ENCODE assay signal across 8 cellular contexts in the genomic region with DNA sequence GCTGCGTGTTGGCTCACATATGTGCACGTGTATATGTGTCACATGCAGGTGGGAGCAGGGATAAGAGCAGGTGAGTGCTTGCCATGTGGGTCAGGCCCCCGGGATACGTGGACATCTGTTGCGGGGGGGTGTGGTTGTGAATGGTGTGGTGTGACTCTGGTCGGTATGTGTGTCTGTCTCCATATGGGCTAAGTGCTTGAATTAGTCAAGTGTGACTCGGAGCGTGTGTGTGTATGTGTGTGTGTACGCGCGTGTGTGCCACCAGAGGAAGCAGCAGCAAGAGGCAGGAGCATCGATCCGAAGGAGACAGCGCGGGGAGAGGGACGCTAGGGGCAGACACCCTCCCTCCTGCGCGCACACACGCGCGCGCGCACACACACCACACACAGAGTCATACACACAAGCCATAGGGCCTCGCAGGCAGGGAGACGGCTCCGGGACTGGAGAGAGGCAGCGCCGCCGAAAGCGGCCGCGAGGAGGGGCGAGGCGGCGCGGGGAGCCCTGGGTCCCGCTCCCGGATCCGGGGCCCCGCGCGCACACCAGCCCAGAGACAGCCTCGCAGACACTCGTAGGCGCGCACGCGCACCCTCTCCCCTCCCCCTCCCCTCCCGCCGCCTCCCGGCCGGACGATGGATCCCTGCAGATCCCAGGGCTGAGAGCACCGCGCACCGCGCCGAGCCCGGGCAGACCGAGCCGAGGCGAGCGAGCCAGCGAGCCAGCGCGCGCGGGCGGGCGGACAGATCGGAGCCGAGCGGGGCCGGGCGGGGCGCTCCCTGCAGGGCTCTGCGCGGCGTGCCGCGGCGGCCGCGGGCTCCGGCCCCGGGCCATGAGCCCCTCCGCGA. TPM values are rescaled to one million over a fixed set of nuclear protein-coding genes. Genes with fewer than 3 reads are reported as not detected.
DNase-seq lines count a peak whose midpoint lies in the region; ATAC-seq and TF ChIP-seq lines count a peak whose summit lies in the region.

ASIC1 (plus strand) TSS at position 597 of the 842 bp plus-strand sequence. CDS start 1,171 bp downstream, outside the sequence.

- no peak for TF ChIP-seq EP300 in Ishikawa (IDR thresholded peaks at IDR 0.05; ENCODE audit: borderline replicate concordance)

- H3K36me3 ChIP-seq in SK-N-MC (ENCODE audit: insufficient read depth, low read length): no peaks in the 10 kb centered on the region
- H3K36me3 ChIP-seq in prostate gland: no peaks in the 10 kb centered on the region

- no peak within 1 kb of the TSS for H3K9ac ChIP-seq in SK-N-MC (ENCODE audit: insufficient read length)

- H3K27me3 ChIP-seq in prostate gland (replicated peaks; ENCODE audit: insufficient read depth): no peaks in the 10 kb centered on the region

- no peak for TF ChIP-seq RAD21 in Ishikawa (IDR thresholded peaks at IDR 0.05; ENCODE audit: low read depth)

- ATAC-seq in HG03520 (IDR thresholded peaks at IDR 0.05; ENCODE audit: unreplicated experiment): no peak

- TF ChIP-seq CTCF in astrocyte of the cerebellum (IDR thresholded peaks at IDR 0.05; ENCODE audit: low read depth, low read length, missing control alignments): no peak
- peak in 3 of 4 experiments; percentile 2 to 27 (median 6) for TF ChIP-seq CTCF in prostate gland (IDR thresholded peaks at IDR 0.05)

- in situ Hi-C loops in astrocyte of the cerebellum (cut with HindIII; ENCODE audit: low sequenced_read_pairs): no loop called here

- no peak for TF ChIP-seq POLR2A in prostate gland (IDR thresholded peaks at IDR 0.05)

- intact Hi-C loops in prostate gland (cut with DNase I): loop anchor here (5.0 kb wide), 1 partner anchor 90 kb away; no protein-coding TSS in a partner anchor

- 1% methylated on average over 51 of the region's 88 CpGs for WGBS in prostate gland

- DNase-seq in COR-L47 (lab: John Stamatoyannopoulos, UW): peak; percentile 62
- DNase-seq in SK-N-MC (ENCODE audit: low read depth, low spot score): no peak
- DNase-seq in astrocyte of the cerebellum (ENCODE audit: low read depth): peak; percentile 11
- peak; percentile 76 for DNase-seq in hepatic stellate cell (ENCODE audit: low spot score)
- DNase-seq in prostate gland (ENCODE audit: low spot score): peak; percentile 66
- DNase-seq in effector CD4-positive, alpha-beta T cell: no peak

- H3K4me1 ChIP-seq in prostate gland (replicated peaks): no peaks in the 10 kb centered on the region

- H3K27ac ChIP-seq in SK-N-MC (no peak within 1 kb of the TSS), prostate gland (peak within 1 kb of the TSS; percentile 79)

- H3K4me3 ChIP-seq in SK-N-MC: peak within 1 kb of the TSS; percentile 77
- H3K4me3 ChIP-seq in astrocyte of the cerebellum (ENCODE audit: low read depth, low read length): peak within 1 kb of the TSS; percentile 51
- peak within 1 kb of the TSS; percentile 58 to 60 for H3K4me3 ChIP-seq in prostate gland

- H3K9me3 ChIP-seq in SK-N-MC (ENCODE audit: low read depth, low read length): no peaks in the 10 kb centered on the region
- H3K9me3 ChIP-seq in prostate gland: no peaks in the 10 kb centered on the region

TF ChIP-seq in Ishikawa, 13 proteins besides CTCF, POLR2A, EP300 and RAD21:
- TF ChIP-seq EGR1 (IDR thresholded peaks at IDR 0.05) (no peak), TAF1 (IDR thresholded peaks at IDR 0.05; ENCODE audit: low read depth) (peak; percentile 37; the same call in 1 of the 2 replicates), REST (IDR thresholded peaks at IDR 0.05; ENCODE audit: low read depth) (no peak), TCF12 (IDR thresholded peaks at IDR 0.05; ENCODE audit: low read depth) (peak; percentile 49; the same call in 1 of the 2 replicates), NFIC (IDR thresholded peaks at IDR 0.05) (no peak), CEBPB (IDR thresholded peaks at IDR 0.05) (no peak)

RNA-seq across cellular contexts. Expression of gene ASIC1, which starts in this region (rescaled TPM):
- 1 to 10 TPM; 2.7 to 3.2 TPM for total RNA-seq in prostate gland

Comparison
In these comparisons a context has a peak if more than half of its experiments do, and no peak if none do; other contexts are left out.
1. DNase-seq: peak in COR-L47 (single experiment), astrocyte of the cerebellum (single experiment), hepatic stellate cell (single experiment) and prostate gland (single experiment); none in SK-N-MC (single experiment) and effector CD4-positive, alpha-beta T cell (single experiment).
2. Peak in every context shown above with its lines, with median percentiles within 50 percentile points of each other: H3K4me3 ChIP-seq.